8 cellular contexts compared by ENCODE assay signal in genomic region chr22:22297790-22298653, GRCh38. TPM values are rescaled to one million over a fixed set of nuclear protein-coding genes. Genes with fewer than 3 reads are reported as not detected.
DNase-seq lines count a peak whose midpoint lies in the region; ATAC-seq and TF ChIP-seq lines count a peak whose summit lies in the region.
"Not testable (repeated sequence)": the region's sequence is repeated elsewhere in the genome, so short reads cannot be mapped to it uniquely, and the experiment has no call there.

No MANE protein-coding gene starts in this region.

- H2BK120ac ChIP-seq in neuronal stem cell (ENCODE audit: low read depth, low read length) = not testable (repeated sequence)

- in situ Hi-C loops in HAP-1 (cut with MboI; ENCODE audit: low sequenced_read_pairs) = not testable (repeated sequence)

- peak; percentile 22 for TF ChIP-seq POLR2A in NB4 (IDR thresholded peaks at IDR 0.05; ENCODE audit: extremely low read depth, insufficient read length)

- H3K4me3 Mint-ChIP-seq in T-cell = peak overlapping the region; percentile 85 to 94 (median 86)
- H3K4me3 Mint-ChIP-seq in activated naive CD8-positive, alpha-beta T cell = peak overlapping the region; percentile 86
- peak overlapping the region; percentile 82 for H3K4me3 Mint-ChIP-seq in glutamatergic neuron (ENCODE audit: unreplicated experiment)

- WGBS in neuronal stem cell (ENCODE audit: extremely low coverage in 2 of 2, insufficient read length in 2 of 2, insufficient replicate concordance in 1 of 2), 2 donors = no CpG with 5 or more reads among the region's 72 CpGs

- not testable (repeated sequence) for H2BK12ac ChIP-seq in neuronal stem cell (ENCODE audit: low read length)

- TF ChIP-seq CTCF in NB4 (IDR thresholded peaks at IDR 0.05; ENCODE audit: low read depth, low read length) = peak; percentile 8
- peak; percentile 35 for TF ChIP-seq CTCF in glutamatergic neuron (IDR thresholded peaks at IDR 0.05; ENCODE audit: partially characterized antibody, unreplicated experiment)

- CTCF ChIA-PET in T-cell (lab: Charles Lee) = not testable (repeated sequence)

- not testable (repeated sequence) for H3K79me1 ChIP-seq in neuronal stem cell (ENCODE audit: low read depth, low read length)

- not testable (repeated sequence) for H4K8ac ChIP-seq in neuronal stem cell (ENCODE audit: low read depth, low read length)

- not testable (repeated sequence) for H2BK15ac ChIP-seq in neuronal stem cell (ENCODE audit: low read length)

- peak overlapping the region; percentile 36 to 79 for H3K27ac Mint-ChIP-seq in T-cell
- peak overlapping the region; percentile 72 for H3K27ac Mint-ChIP-seq in activated naive CD8-positive, alpha-beta T cell
- H3K27ac Mint-ChIP-seq in glutamatergic neuron (ENCODE audit: unreplicated experiment) = not testable (repeated sequence)

- peak; percentile 96 to 100 (median 98) for ATAC-seq in T-cell (replicated peaks in 1 of 4)

- H2AFZ ChIP-seq in neuronal stem cell (ENCODE audit: low read length) = peak overlapping the region; percentile 93

- peak; percentile 53 for DNase-seq in DMS53 (lab: John Stamatoyannopoulos, UW)
- peak; percentile 57 to 73 for DNase-seq in HAP-1 (ENCODE audit: low spot score in 2 of 2)
- DNase-seq in NB4 (ENCODE audit: low read depth) = peak; percentile 73
- DNase-seq in T-cell = peak; percentile 51 to 85 (median 72)
- peak; percentile 83 for DNase-seq in glutamatergic neuron
- peak; percentile 76 for DNase-seq in neuronal stem cell (ENCODE audit: low spot score)
- DNase-seq in stimulated activated naive CD4-positive, alpha-beta T cell (lab: John Stamatoyannopoulos, UW) = peak; percentile 62 to 92 (median 71)

- H3K9ac ChIP-seq in neuronal stem cell (ENCODE audit: low read depth, low read length, poor library complexity) = peak overlapping the region; percentile 88

- not testable (repeated sequence) for H3K14ac ChIP-seq in neuronal stem cell (ENCODE audit: low read length)

- H3K36me3 Mint-ChIP-seq in T-cell = peaks cover 10% of the 10 kb centered on the region
- not testable (repeated sequence) for H3K36me3 Mint-ChIP-seq in activated naive CD8-positive, alpha-beta T cell; glutamatergic neuron (ENCODE audit: unreplicated experiment)

- not testable (repeated sequence) for H3K9me3 Mint-ChIP-seq in T-cell; activated naive CD8-positive, alpha-beta T cell (ENCODE audit: low read depth); glutamatergic neuron (ENCODE audit: unreplicated experiment)

- H4K91ac ChIP-seq in neuronal stem cell (ENCODE audit: low read depth, low read length, poor library complexity) = not testable (repeated sequence)

- not testable (repeated sequence) for H3K4me1 ChIP-seq in HAP-1; neuronal stem cell (ENCODE audit: control insufficient read depth in 2 of 2, insufficient read depth in 1 of 2, low read depth in 1 of 2, low read length in 2 of 2)

- H3K4ac ChIP-seq in neuronal stem cell (ENCODE audit: low read length) = not testable (repeated sequence)

- peaks cover 23 to 40% (median 37%) of the 10 kb centered on the region in 3 donors for H3K4me1 Mint-ChIP-seq in T-cell
- H3K4me1 Mint-ChIP-seq in activated naive CD8-positive, alpha-beta T cell (ENCODE audit: low read depth) = peaks cover 39% of the 10 kb centered on the region
- H3K4me1 Mint-ChIP-seq in glutamatergic neuron (ENCODE audit: low read depth, unreplicated experiment) = not testable (repeated sequence)

- not testable (repeated sequence) for H3K27me3 ChIP-seq in HAP-1 (ENCODE audit: low read depth); neuronal stem cell (ENCODE audit: control insufficient read depth in 3 of 3, insufficient read depth in 3 of 3, low read depth in 1 of 3, low read length in 3 of 3)

- H3K9me3 ChIP-seq in HAP-1; neuronal stem cell (replicated peaks in 1 of 2; ENCODE audit: control insufficient read depth in 2 of 2, insufficient read depth in 1 of 2, low read depth in 1 of 2, low read length in 2 of 2): not testable (repeated sequence)

- peak overlapping the region; percentile 40 for H3K4me2 ChIP-seq in neuronal stem cell (ENCODE audit: insufficient read depth, low read length, poor library complexity, severe bottlenecking)

- peak overlapping the region; percentile 96 for H3K4me3 ChIP-seq in HAP-1
- H3K4me3 ChIP-seq in NB4 (ENCODE audit: low read depth, low read length) = peak overlapping the region; percentile 69
- H3K4me3 ChIP-seq in neuronal stem cell (ENCODE audit: low read length in 2 of 2) = peak overlapping the region; percentile 70 to 95

- POLR2A ChIA-PET in T-cell (lab: Charles Lee) = not testable (repeated sequence)

- not testable (repeated sequence) for H3K27ac ChIP-seq in neuronal stem cell (replicated peaks; ENCODE audit: low read length)

- H3K18ac ChIP-seq in neuronal stem cell (ENCODE audit: low read length) = not testable (repeated sequence)

- not testable (repeated sequence) for H2AK5ac ChIP-seq in neuronal stem cell (ENCODE audit: low read depth, low read length)

- H2BK5ac ChIP-seq in neuronal stem cell (ENCODE audit: low read length) = not testable (repeated sequence)

- H3K36me3 ChIP-seq in HAP-1 (replicated peaks); neuronal stem cell (replicated peaks in 1 of 2; ENCODE audit: control insufficient read depth in 2 of 2, insufficient read depth in 2 of 2, low read length in 2 of 2): not testable (repeated sequence)

- peak overlapping the region; percentile 97 for H3K23ac ChIP-seq in neuronal stem cell (ENCODE audit: low read depth, low read length, poor library complexity)

- H3K27me3 Mint-ChIP-seq in T-cell; activated naive CD8-positive, alpha-beta T cell; glutamatergic neuron (ENCODE audit: unreplicated experiment): not testable (repeated sequence)

RNA-seq across cellular contexts. Expression of gene VPREB1, which starts 53.4 kb away (rescaled TPM):
- total RNA-seq in T-cell = not detected
- total RNA-seq in glutamatergic neuron (ENCODE audit: unreplicated experiment) = not detected
- polyA plus RNA-seq in neuronal stem cell (2013, experiment 1 of 2) = not detected
- polyA plus RNA-seq in neuronal stem cell (2013, experiment 2 of 2) = not detected
